Comparison of ENCODE assay signal across 8 cellular contexts in the genomic region with DNA sequence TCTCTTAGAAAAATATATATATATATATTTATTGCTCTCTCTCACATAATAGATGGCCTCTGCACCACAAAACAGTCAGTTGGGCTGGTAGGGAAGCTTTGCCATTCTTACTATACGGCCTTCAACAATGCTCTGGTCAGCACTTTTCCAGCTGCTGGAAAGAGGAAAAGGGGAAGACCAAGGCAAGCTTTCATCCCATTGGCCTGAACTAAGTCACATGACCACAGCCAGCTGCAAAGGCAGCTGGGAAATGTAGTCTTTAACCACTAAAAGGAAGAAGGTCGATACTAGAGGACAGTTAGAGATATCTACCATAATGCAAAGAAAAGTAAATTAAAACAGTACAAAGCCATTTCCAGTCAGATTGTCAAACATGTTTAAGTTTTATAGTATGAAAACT. TPM values are rescaled to one million over a fixed set of nuclear protein-coding genes. Genes with fewer than 3 reads are reported as not detected.
A peak's percentile ranks its signal among the peaks of the same experiment; 100 is the strongest.
DNase-seq lines count a peak whose midpoint lies in the region; ATAC-seq, FAIRE-seq and TF ChIP-seq lines count a peak whose summit lies in the region.
"Had no signal": no experiment of that assay in that cellular context is flagged by ENCODE, and none has a peak within 500 bp of the region (broad histone marks: within the 10 kb centered on the region; RNA-seq: fewer than 3 reads in every experiment).

No MANE protein-coding gene starts in this region.

- DNase-seq in GM18507 (ENCODE audit: extremely low spot score, insufficient read length, low read depth) (peak; percentile 5), NCI-H2029 treated with DMSO at 0.1 percent for 48 hours (lab: John Stamatoyannopoulos, UW) (peak; percentile 33), body of pancreas (peak; percentile 12 to 54 (median 21)), right lobe of liver (peak in 1 of 3 donors; percentile 51), CD14-positive monocyte (ENCODE audit: low spot score) (no peak)

- intact Hi-C loops in body of pancreas (cut with DNase I) (no loop called here), right lobe of liver (cut with DNase I) (no loop called here), CD14-positive monocyte (cut with micrococcal nuclease) (no loop called here)

- H3K27ac ChIP-seq in body of pancreas (no peak overlapping the region), right lobe of liver (no peak overlapping the region)

- no peaks in the 10 kb centered on the region for H3K27me3 ChIP-seq in body of pancreas
- no peaks in the 10 kb centered on the region for H3K27me3 ChIP-seq in right lobe of liver

- peaks cover 9 to 15% (median 10%) of the 10 kb centered on the region in 3 donors for H3K27me3 Mint-ChIP-seq in CD14-positive monocyte (ENCODE audit: low read depth in 3 of 3)

- ATAC-seq in body of pancreas (no peak), right lobe of liver (peak; percentile 73 to 85 (median 78)), GM21381 (IDR thresholded peaks at IDR 0.05; ENCODE audit: unreplicated experiment) (no peak), HG02840 (IDR thresholded peaks at IDR 0.05; ENCODE audit: low FRiP score, unreplicated experiment) (no peak)

- peaks cover 10% of the 10 kb centered on the region for H3K4me1 Mint-ChIP-seq in CD14-positive monocyte

- 50 to 58% methylated on average over 2 of the region's 2 CpGs for WGBS in body of pancreas, 2 donors
- WGBS in right lobe of liver (ENCODE audit: insufficient coverage, low coverage, low lambda C conversion rate, missing lambda C conversion rate) = 27% methylated on average over 2 of the region's 2 CpGs

- H3K9me3 ChIP-seq in body of pancreas (no peaks in the 10 kb centered on the region), right lobe of liver (no peaks in the 10 kb centered on the region)

- no peak overlapping the region for H3K27ac Mint-ChIP-seq in CD14-positive monocyte
- H3K27ac Mint-ChIP-seq: dendritic cell treated with granulocyte-macrophage colony-stimulating factor and Interleukin-4, amounts not matched to agents 40 ng/mL and 50 ng/mL, for 4 days had no signal

- H3K36me3 ChIP-seq in body of pancreas (replicated peaks in 1 of 2; ENCODE audit: insufficient read depth in 1 of 2, low read depth in 2 of 2) (no peaks in the 10 kb centered on the region), right lobe of liver (no peaks in the 10 kb centered on the region)

- peak overlapping the region in 1 of 2 donors; percentile 8 for H3K4me3 Mint-ChIP-seq in CD14-positive monocyte
- H3K4me3 Mint-ChIP-seq: dendritic cell treated with granulocyte-macrophage colony-stimulating factor and Interleukin-4, amounts not matched to agents 40 ng/mL and 50 ng/mL, for 4 days had no signal

- H3K4me1 ChIP-seq in body of pancreas = no peaks in the 10 kb centered on the region
- no peaks in the 10 kb centered on the region for H3K4me1 ChIP-seq in right lobe of liver

- peak; percentile 75 for FAIRE-seq in GM18507 (lab: Jason Lieb, UNC)

- no peaks in the 10 kb centered on the region for H3K36me3 Mint-ChIP-seq in CD14-positive monocyte

- peaks cover 0 to 8% (median 2%) of the 10 kb centered on the region in 7 donors for H3K9me3 Mint-ChIP-seq in CD14-positive monocyte
- H3K9me3 Mint-ChIP-seq: dendritic cell treated with granulocyte-macrophage colony-stimulating factor and Interleukin-4, amounts not matched to agents 40 ng/mL and 50 ng/mL, for 4 days had no signal

- TF ChIP-seq POLR2A in body of pancreas (IDR thresholded peaks at IDR 0.05) (no peak), right lobe of liver (IDR thresholded peaks at IDR 0.05) (no peak)

- TF ChIP-seq CTCF in body of pancreas (IDR thresholded peaks at IDR 0.05) = no peak
- no peak for TF ChIP-seq CTCF in right lobe of liver (IDR thresholded peaks at IDR 0.05)
- no peak for TF ChIP-seq CTCF in CD14-positive monocyte (IDR thresholded peaks at IDR 0.05)

- H3K4me3 ChIP-seq in body of pancreas = no peak overlapping the region
- H3K4me3 ChIP-seq in right lobe of liver = no peak overlapping the region

RNA-seq across cellular contexts. Expression of a gene that starts 58.4 kb away (rescaled TPM):
- total RNA-seq in body of pancreas (10 to 100 TPM in 1 of 2 donors, under 1 TPM in 1; 0.99 to 10.6 TPM), right lobe of liver (10 to 100 TPM in 2 of 6 experiments, 1 to 10 TPM in 4; 2.0 to 12.1 (median 5.0) TPM)
- 1 to 10 TPM; 1.0 to 1.9 TPM for polyA plus RNA-seq in CD14-positive monocyte

Comparison
In these comparisons a context has a peak if more than half of its experiments do, and no peak if none do; other contexts are left out.
1. ATAC-seq: peak in right lobe of liver (4 of 4); none in body of pancreas (single experiment), GM21381 (single experiment) and HG02840 (single experiment).